ENCODE assay signal across 9 cellular contexts in the genomic region with DNA sequence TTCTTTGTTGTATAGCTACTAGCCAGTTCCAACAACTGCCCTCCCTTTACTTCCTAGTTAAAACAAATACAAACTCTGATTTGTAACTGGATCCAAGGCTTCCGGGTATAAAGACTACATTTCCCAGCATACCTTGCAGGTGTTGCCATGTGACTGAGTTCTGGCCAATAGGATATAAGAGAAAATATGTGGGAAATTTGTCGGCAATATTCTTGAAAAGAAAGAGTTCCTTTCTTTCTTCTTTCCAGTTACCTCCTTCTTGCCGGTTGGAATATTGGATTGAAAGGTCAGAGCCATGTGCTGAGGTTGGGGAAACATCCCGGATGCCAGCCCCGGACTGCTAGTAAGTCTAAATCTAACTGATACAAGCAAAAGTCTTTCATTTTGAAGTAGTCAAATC. TPM values are rescaled to one million over a fixed set of nuclear protein-coding genes. Genes with fewer than 3 reads are reported as not detected.
DNase-seq lines count a peak whose midpoint lies in the region; ATAC-seq, FAIRE-seq and TF ChIP-seq lines count a peak whose summit lies in the region.
"Had no signal": no experiment of that assay in that cellular context is flagged by ENCODE, and none has a peak within 500 bp of the region (broad histone marks: within the 10 kb centered on the region; RNA-seq: fewer than 3 reads in every experiment).

No MANE protein-coding gene starts in this region.

- no peak for DNase-seq in activated naive CD4-positive, alpha-beta T cell treated with anti-CD3 and anti-CD28 coated beads, Interleukin-2, amount 50 U/mL, for 16 hours
- DNase-seq in NCI-H524 (lab: John Stamatoyannopoulos, UW) (peak; percentile 27 to 67), astrocyte (ENCODE audit: low read depth) (peak; percentile 27), immature natural killer cell (peak; percentile 22 to 44 (median 23)), suprapubic skin (ENCODE audit: low spot score in 2 of 2) (no peak), NCI-H1694 (lab: John Stamatoyannopoulos, UW) (no peak)

- H3K27me3 Mint-ChIP-seq in activated naive CD4-positive, alpha-beta T cell treated with anti-CD3 and anti-CD28 coated beads, Interleukin-2, amount 50 U/mL, for 24 hours, result peaks cover 5% of the 10 kb centered on the region
- peaks cover 5% of the 10 kb centered on the region for H3K27me3 Mint-ChIP-seq in astrocyte (ENCODE audit: low read depth, unreplicated experiment)
- H3K27me3 Mint-ChIP-seq in immature natural killer cell (ENCODE audit: low read depth in 3 of 3), result peaks cover 0 to 5% (median 2%) of the 10 kb centered on the region in 3 donors

- H3K79me2 ChIP-seq in astrocyte (ENCODE audit: insufficient read depth, low read length), result no peaks in the 10 kb centered on the region

- H3K27ac ChIP-seq in astrocyte (ENCODE audit: low read depth, low read length) (no peak overlapping the region), suprapubic skin (no peak overlapping the region)
- H3K27ac ChIP-seq: epithelial cell of prostate had no signal

- H3K4me3 Mint-ChIP-seq in activated naive CD4-positive, alpha-beta T cell treated with anti-CD3 and anti-CD28 coated beads, Interleukin-2, amount 50 U/mL, for 24 hours, result peak overlapping the region; percentile 81
- H3K4me3 Mint-ChIP-seq in astrocyte (ENCODE audit: unreplicated experiment) (no peak overlapping the region), immature natural killer cell (peak overlapping the region; percentile 45 to 87 (median 79))

- no peak for FAIRE-seq in astrocyte (lab: Jason Lieb, UNC)

- ATAC-seq in GM21786 (IDR thresholded peaks at IDR 0.05; ENCODE audit: unreplicated experiment), result no peak

- no peaks in the 10 kb centered on the region for H4K20me1 ChIP-seq in astrocyte (ENCODE audit: insufficient read depth, low read length)

- WGBS in suprapubic skin, result 60% methylated on average over 5 of the region's 5 CpGs

- H3K27me3 ChIP-seq in astrocyte (ENCODE audit: insufficient read depth, low read length) (no peaks in the 10 kb centered on the region), suprapubic skin (no peaks in the 10 kb centered on the region)

- TF ChIP-seq CTCF in astrocyte (IDR thresholded peaks at IDR 0.05; ENCODE audit: insufficient read depth, low read depth, low read length) (no peak), suprapubic skin (IDR thresholded peaks at IDR 0.05) (no peak)

- peak overlapping the region; percentile 44 for H3K9ac ChIP-seq in astrocyte (ENCODE audit: low read length)

- H3K27ac Mint-ChIP-seq in activated naive CD4-positive, alpha-beta T cell treated with anti-CD3 and anti-CD28 coated beads, Interleukin-2, amount 50 U/mL, for 24 hours, result no peak overlapping the region
- H3K27ac Mint-ChIP-seq in astrocyte (ENCODE audit: unreplicated experiment), result no peak overlapping the region
- H3K27ac Mint-ChIP-seq in immature natural killer cell, result no peak overlapping the region

- H3K4me1 ChIP-seq in astrocyte (ENCODE audit: insufficient read depth, low read length) (no peaks in the 10 kb centered on the region), suprapubic skin (no peaks in the 10 kb centered on the region)

- peak overlapping the region; percentile 64 for H2AFZ ChIP-seq in astrocyte (ENCODE audit: low read depth, low read length)

- H3K4me1 Mint-ChIP-seq in activated naive CD4-positive, alpha-beta T cell treated with anti-CD3 and anti-CD28 coated beads, Interleukin-2, amount 50 U/mL, for 24 hours, result no peaks in the 10 kb centered on the region
- H3K4me1 Mint-ChIP-seq in astrocyte (ENCODE audit: low read depth, unreplicated experiment) (no peaks in the 10 kb centered on the region), immature natural killer cell (no peaks in the 10 kb centered on the region)

- TF ChIP-seq EP300 in suprapubic skin (IDR thresholded peaks at IDR 0.05), result no peak

- H3K9me3 ChIP-seq in astrocyte (ENCODE audit: insufficient read depth, low read depth, low read length) (no peaks in the 10 kb centered on the region), suprapubic skin (no peaks in the 10 kb centered on the region)

- no peaks in the 10 kb centered on the region for H3K36me3 Mint-ChIP-seq in activated naive CD4-positive, alpha-beta T cell treated with anti-CD3 and anti-CD28 coated beads, Interleukin-2, amount 50 U/mL, for 24 hours
- H3K36me3 Mint-ChIP-seq in astrocyte (ENCODE audit: low read depth, unreplicated experiment) (no peaks in the 10 kb centered on the region), immature natural killer cell (no peaks in the 10 kb centered on the region)

- no peak for TF ChIP-seq POLR2A in suprapubic skin (IDR thresholded peaks at IDR 0.05)

- H3K36me3 ChIP-seq in astrocyte (ENCODE audit: insufficient read depth, low read length), result no peaks in the 10 kb centered on the region
- no peaks in the 10 kb centered on the region for H3K36me3 ChIP-seq in suprapubic skin

- H3K4me3 ChIP-seq in astrocyte (ENCODE audit: insufficient read depth, low read depth, low read length) (peak overlapping the region; percentile 45), suprapubic skin (peak overlapping the region; percentile 30)

- H3K4me2 ChIP-seq in astrocyte (ENCODE audit: low read length), result peak overlapping the region; percentile 72

- no peaks in the 10 kb centered on the region for H3K9me3 Mint-ChIP-seq in activated naive CD4-positive, alpha-beta T cell treated with anti-CD3 and anti-CD28 coated beads, Interleukin-2, amount 50 U/mL, for 24 hours
- H3K9me3 Mint-ChIP-seq in astrocyte (ENCODE audit: unreplicated experiment), result no peaks in the 10 kb centered on the region
- no peaks in the 10 kb centered on the region for H3K9me3 Mint-ChIP-seq in immature natural killer cell

RNA-seq across cellular contexts. Expression of gene ZBTB40, which starts 23.0 kb away (rescaled TPM):
- total RNA-seq in astrocyte (13.4 and 15.3 TPM in 2 replicates), suprapubic skin (10 to 100 TPM; 12.7 to 36.0 (median 17.5) TPM)
- 1 to 10 TPM in 2 of 3 donors, not detected in 1; 1.3 to 7.5 TPM for polyA plus RNA-seq in immature natural killer cell

Comparison
In these comparisons a context has a peak if more than half of its experiments do, and no peak if none do; other contexts are left out.
1. DNase-seq: peak in NCI-H524 (2 of 2), astrocyte (single experiment) and immature natural killer cell (3 of 3); none in activated naive CD4-positive, alpha-beta T cell treated with anti-CD3 and anti-CD28 coated beads, Interleukin-2, amount 50 U/mL, for 16 hours (single experiment), suprapubic skin (0 of 2) and NCI-H1694 (single experiment).